Comparison of ENCODE assay signal across 1 cellular context in the genomic region with DNA sequence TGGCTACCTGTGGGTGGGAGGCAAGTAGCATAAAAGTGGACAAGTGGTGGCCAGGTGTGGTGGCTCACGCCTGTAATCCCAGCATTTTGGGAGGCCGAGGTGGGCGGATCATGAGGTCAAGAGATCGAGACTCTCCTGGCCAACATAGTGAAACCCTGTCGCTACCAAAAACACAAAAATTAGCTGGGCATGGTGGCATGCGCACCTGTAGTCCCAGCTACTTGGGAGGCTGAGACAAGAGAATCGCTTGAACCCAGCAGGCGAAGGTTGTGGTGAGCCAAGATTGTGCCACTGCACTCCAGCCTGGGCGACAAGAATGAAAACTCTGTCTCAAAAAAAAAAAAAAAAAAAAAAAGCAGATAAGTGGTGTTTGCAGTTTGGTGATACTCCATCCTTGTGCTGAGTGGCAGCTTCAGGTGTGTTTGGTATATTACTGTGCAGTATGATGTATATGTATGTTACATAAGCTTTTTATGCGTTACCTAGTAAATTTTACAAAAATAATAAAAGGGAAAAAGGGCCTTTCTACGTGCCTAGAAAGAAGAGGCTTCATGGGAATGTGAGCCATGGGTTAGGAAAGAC.
TF ChIP-seq lines count a peak whose summit lies in the region.

No MANE protein-coding gene starts in this region.

TF ChIP-seq in HepG2, 621 proteins besides CTCF, POLR2A, EP300 and RAD21:
- TF ChIP-seq CENPT (CRISPR knock-in tag; IDR thresholded peaks at IDR 0.05; ENCODE audit: low read depth) (no peak), GZF1 (CRISPR knock-in tag; IDR thresholded peaks at IDR 0.05) (no peak), CAMTA2 (CRISPR knock-in tag; IDR thresholded peaks at IDR 0.05; ENCODE audit: borderline replicate concordance) (no peak), NFE2 (CRISPR knock-in tag; IDR thresholded peaks at IDR 0.05) (no peak), CREB3 (CRISPR knock-in tag; IDR thresholded peaks at IDR 0.05) (no peak), POLR2AphosphoS2 (IDR thresholded peaks at IDR 0.05; ENCODE audit: low read depth, low read length) (no peak), NPAS2 (CRISPR knock-in tag; IDR thresholded peaks at IDR 0.05; ENCODE audit: borderline replicate concordance) (no peak), YEATS4 (CRISPR knock-in tag; IDR thresholded peaks at IDR 0.05; ENCODE audit: borderline replicate concordance) (no peak), MTERF4 (CRISPR knock-in tag; IDR thresholded peaks at IDR 0.05) (no peak), MTA3 (CRISPR knock-in tag; IDR thresholded peaks at IDR 0.05) (no peak), NCOA2 (CRISPR knock-in tag; IDR thresholded peaks at IDR 0.05) (no peak), SUZ12 (IDR thresholded peaks at IDR 0.05; ENCODE audit: low read depth, low read length) (no peak), TCF7 (IDR thresholded peaks at IDR 0.05; ENCODE audit: low read depth) (no peak), TRAFD1 (CRISPR knock-in tag; IDR thresholded peaks at IDR 0.05; ENCODE audit: borderline replicate concordance) (no peak), THRA (CRISPR knock-in tag; IDR thresholded peaks at IDR 0.05; ENCODE audit: borderline replicate concordance) (no peak), ZNF235 (CRISPR knock-in tag; IDR thresholded peaks at IDR 0.05; ENCODE audit: borderline replicate concordance) (no peak)
- TF ChIP-seq, protein P1, sequence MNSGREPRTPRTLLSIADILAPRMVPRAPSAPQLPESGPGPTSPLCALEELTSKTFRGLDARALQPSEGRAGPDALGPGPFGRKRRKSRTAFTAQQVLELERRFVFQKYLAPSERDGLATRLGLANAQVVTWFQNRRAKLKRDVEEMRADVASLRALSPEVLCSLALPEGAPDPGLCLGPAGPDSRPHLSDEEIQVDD (CRISPR knock-in tag; IDR thresholded peaks at IDR 0.05; ENCODE audit: borderline replicate concordance) = no peak
- TF ChIP-seq, protein P2, sequence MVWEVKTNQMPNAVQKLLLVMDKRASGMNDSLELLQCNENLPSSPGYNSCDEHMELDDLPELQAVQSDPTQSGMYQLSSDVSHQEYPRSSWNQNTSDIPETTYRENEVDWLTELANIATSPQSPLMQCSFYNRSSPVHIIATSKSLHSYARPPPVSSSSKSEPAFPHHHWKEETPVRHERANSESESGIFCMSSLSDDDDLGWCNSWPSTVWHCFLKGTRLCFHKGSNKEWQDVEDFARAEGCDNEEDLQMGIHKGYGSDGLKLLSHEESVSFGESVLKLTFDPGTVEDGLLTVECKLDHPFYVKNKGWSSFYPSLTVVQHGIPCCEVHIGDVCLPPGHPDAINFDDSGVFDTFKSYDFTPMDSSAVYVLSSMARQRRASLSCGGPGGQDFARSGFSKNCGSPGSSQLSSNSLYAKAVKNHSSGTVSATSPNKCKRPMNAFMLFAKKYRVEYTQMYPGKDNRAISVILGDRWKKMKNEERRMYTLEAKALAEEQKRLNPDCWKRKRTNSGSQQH (CRISPR knock-in tag; IDR thresholded peaks at IDR 0.05; ENCODE audit: low read depth) = no peak
- TF ChIP-seq, protein P3, sequence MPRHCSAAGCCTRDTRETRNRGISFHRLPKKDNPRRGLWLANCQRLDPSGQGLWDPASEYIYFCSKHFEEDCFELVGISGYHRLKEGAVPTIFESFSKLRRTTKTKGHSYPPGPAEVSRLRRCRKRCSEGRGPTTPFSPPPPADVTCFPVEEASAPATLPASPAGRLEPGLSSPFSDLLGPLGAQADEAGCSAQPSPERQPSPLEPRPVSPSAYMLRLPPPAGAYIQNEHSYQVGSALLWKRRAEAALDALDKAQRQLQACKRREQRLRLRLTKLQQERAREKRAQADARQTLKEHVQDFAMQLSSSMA (CRISPR knock-in tag; IDR thresholded peaks at IDR 0.05) = no peak
